In the genomic region with DNA sequence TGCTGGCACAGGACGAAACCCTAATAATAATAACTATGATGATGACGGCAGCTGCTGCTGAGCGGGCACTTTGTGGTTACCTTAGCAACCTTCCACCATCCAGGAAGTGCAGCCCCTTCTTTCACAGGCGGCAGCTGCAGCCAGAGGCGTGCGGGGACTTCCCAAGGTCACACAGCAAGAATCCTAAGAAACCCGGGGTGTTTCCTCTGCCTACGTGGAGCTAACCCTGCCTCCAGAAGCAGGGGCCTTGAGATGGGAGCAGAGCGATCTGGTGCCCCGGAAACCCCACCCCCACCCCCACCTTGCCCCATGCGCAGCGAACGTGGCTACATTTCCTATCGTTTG, we compare ENCODE assay signal across 1 cellular context.
TF ChIP-seq lines count a peak whose summit lies in the region.

No MANE protein-coding gene starts in this region.

TF ChIP-seq in K562, 482 proteins besides CTCF, POLR2A, EP300 and RAD21:
- no peak for TF ChIP-seq DACH1 (IDR thresholded peaks at IDR 0.05; ENCODE audit: partially characterized antibody)
- TF ChIP-seq, protein P1, sequence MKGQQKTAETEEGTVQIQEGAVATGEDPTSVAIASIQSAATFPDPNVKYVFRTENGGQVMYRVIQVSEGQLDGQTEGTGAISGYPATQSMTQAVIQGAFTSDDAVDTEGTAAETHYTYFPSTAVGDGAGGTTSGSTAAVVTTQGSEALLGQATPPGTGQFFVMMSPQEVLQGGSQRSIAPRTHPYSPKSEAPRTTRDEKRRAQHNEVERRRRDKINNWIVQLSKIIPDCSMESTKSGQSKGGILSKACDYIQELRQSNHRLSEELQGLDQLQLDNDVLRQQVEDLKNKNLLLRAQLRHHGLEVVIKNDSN (CRISPR knock-in tag; IDR thresholded peaks at IDR 0.05), result no peak
- no peak for TF ChIP-seq POLR2AphosphoS2 (IDR thresholded peaks at IDR 0.05; ENCODE audit: low read length)
- 0 out of 2 replicates have a peak, but pooled peaks have one; percentile 18 for TF ChIP-seq HDGF (IDR thresholded peaks at IDR 0.05)
- TF ChIP-seq HDAC2 (IDR thresholded peaks at IDR 0.05), result peak; percentile 18; the same call in 1 of the 2 replicates
- TF ChIP-seq NFE2 (IDR thresholded peaks at IDR 0.05; ENCODE audit: low read depth), result no peak
- no peak for TF ChIP-seq ETV1 (tag; conservative IDR thresholded peaks at IDR 0.05; ENCODE audit: low read depth)
- peak; percentile 42; the same call in 1 of the 2 replicates for TF ChIP-seq ELF1 (tag; IDR thresholded peaks at IDR 0.05)
- TF ChIP-seq, protein P2, sequence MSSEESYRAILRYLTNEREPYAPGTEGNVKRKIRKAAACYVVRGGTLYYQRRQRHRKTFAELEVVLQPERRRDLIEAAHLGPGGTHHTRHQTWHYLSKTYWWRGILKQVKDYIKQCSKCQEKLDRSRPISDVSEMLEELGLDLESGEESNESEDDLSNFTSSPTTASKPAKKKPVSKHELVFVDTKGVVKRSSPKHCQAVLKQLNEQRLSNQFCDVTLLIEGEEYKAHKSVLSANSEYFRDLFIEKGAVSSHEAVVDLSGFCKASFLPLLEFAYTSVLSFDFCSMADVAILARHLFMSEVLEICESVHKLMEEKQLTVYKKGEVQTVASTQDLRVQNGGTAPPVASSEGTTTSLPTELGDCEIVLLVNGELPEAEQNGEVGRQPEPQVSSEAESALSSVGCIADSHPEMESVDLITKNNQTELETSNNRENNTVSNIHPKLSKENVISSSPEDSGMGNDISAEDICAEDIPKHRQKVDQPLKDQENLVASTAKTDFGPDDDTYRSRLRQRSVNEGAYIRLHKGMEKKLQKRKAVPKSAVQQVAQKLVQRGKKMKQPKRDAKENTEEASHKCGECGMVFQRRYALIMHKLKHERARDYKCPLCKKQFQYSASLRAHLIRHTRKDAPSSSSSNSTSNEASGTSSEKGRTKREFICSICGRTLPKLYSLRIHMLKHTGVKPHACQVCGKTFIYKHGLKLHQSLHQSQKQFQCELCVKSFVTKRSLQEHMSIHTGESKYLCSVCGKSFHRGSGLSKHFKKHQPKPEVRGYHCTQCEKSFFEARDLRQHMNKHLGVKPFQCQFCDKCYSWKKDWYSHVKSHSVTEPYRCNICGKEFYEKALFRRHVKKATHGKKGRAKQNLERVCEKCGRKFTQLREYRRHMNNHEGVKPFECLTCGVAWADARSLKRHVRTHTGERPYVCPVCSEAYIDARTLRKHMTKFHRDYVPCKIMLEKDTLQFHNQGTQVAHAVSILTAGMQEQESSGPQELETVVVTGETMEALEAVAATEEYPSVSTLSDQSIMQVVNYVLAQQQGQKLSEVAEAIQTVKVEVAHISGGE (CRISPR knock-in tag; IDR thresholded peaks at IDR 0.05), result peak in 1 of 3 experiments; percentile 25; a peak in 1 of 6 replicates
- peak; percentile 71 for TF ChIP-seq RFX1 (IDR thresholded peaks at IDR 0.05)
- no peak for TF ChIP-seq NR4A1 (CRISPR knock-in tag; IDR thresholded peaks at IDR 0.05)
- no peak for TF ChIP-seq NR4A1 (tag; IDR thresholded peaks at IDR 0.05)
- peak; percentile 48 for TF ChIP-seq ZFP36 (IDR thresholded peaks at IDR 0.05; ENCODE audit: low read depth, low read length, partially characterized antibody)
- 0 out of 2 replicates have a peak, but pooled peaks have one; percentile 13 for TF ChIP-seq ZNF316 (IDR thresholded peaks at IDR 0.05)
